In the genomic region with DNA sequence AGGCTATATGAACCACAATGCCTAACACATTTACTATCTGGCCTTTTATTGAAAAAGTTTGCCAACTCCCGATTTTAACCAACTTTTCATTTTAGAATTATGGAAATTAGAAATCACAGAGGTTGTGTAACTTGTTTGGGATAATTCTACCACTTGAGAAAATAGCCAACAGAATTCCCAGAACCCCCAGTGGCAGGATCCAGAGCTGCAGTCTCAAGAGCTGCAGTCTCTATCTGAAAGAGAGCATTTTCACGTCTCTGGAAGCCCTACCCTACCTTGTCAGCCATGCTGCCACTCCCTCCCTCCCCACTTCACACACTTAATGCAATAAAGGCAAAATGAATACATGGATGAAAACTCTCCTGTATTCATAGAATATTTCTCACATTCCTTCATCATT, we compare ENCODE assay signal across 16 cellular contexts. TPM values are rescaled to one million over a fixed set of nuclear protein-coding genes. Genes with fewer than 3 reads are reported as not detected.
DNase-seq lines count a peak whose midpoint lies in the region; FAIRE-seq and TF ChIP-seq lines count a peak whose summit lies in the region.
"Had no signal": no experiment of that assay in that cellular context is flagged by ENCODE, and none has a peak within 500 bp of the region (broad histone marks: within the 10 kb centered on the region; RNA-seq: fewer than 3 reads in every experiment).

No MANE protein-coding gene starts in this region.

- H3K4me1 ChIP-seq in mammary epithelial cell (ENCODE audit: insufficient read depth, low read length) (no peaks in the 10 kb centered on the region), mesendoderm (ENCODE audit: control insufficient read depth, low read depth, low read length) (no peaks in the 10 kb centered on the region)

- H3K4me3 ChIP-seq in mammary epithelial cell (replicated peaks in 1 of 3; ENCODE audit: insufficient read depth in 1 of 3, low read depth in 2 of 3, low read length in 3 of 3) (no peak overlapping the region), mesendoderm (ENCODE audit: low read length) (no peak overlapping the region)

- CTCF ChIA-PET in mammary epithelial cell (lab: Charles Lee; ENCODE audit: low non-redundant PET): interaction anchor here (0.7 kb wide), 1 partner anchor 12 kb away, joined by 3 read pairs; no protein-coding TSS in a partner anchor

- no peak overlapping the region for H4K5ac ChIP-seq in mesendoderm (ENCODE audit: low read length)

- no peak overlapping the region for H2BK15ac ChIP-seq in mesendoderm (replicated peaks; ENCODE audit: low read depth)

- dilution Hi-C loops in mammary epithelial cell (cut with HindIII; ENCODE audit: low sequenced_read_pairs): no loop called here

- WGBS in mammary epithelial cell (ENCODE audit: low coverage, missing lambda C conversion rate): 88% methylated on average over 2 of the region's 2 CpGs
- WGBS in mesendoderm (ENCODE audit: extremely low coverage, insufficient coverage, low lambda C conversion rate): no CpG with 5 or more reads among the region's 2 CpGs

- H3K9ac ChIP-seq in mammary epithelial cell (ENCODE audit: insufficient read depth, low read length) (no peak overlapping the region), mesendoderm (ENCODE audit: low read length) (no peak overlapping the region)
- H3K9ac ChIP-seq: KMS-11 had no signal

- H3K18ac ChIP-seq in mesendoderm (ENCODE audit: low read length): no peak overlapping the region

- H2BK5ac ChIP-seq in mesendoderm (ENCODE audit: low read length): no peak overlapping the region

- no peak overlapping the region for H3K4ac ChIP-seq in mesendoderm (ENCODE audit: low read depth, low read length)

- H2AK5ac ChIP-seq in mesendoderm (ENCODE audit: low read length): no peak overlapping the region

- no peak overlapping the region for H3K23ac ChIP-seq in mesendoderm (ENCODE audit: low read length)

- H3K9me3 ChIP-seq in mammary epithelial cell (replicated peaks; ENCODE audit: insufficient read depth, low read length): no peaks in the 10 kb centered on the region

- H2AFZ ChIP-seq in mammary epithelial cell (ENCODE audit: low read depth, low read length): no peak overlapping the region

- no TSS peak for BruUV-seq in mammary epithelial cell (replicated peaks; lab: Mats Ljungman, UMichigan)

- H2BK120ac ChIP-seq in mesendoderm (ENCODE audit: low read depth, low read length): no peak overlapping the region

- intact Hi-C loops in mammary epithelial cell (cut with micrococcal nuclease): no loop called here

- H3K79me2 ChIP-seq in mammary epithelial cell (ENCODE audit: insufficient read depth, low read length) (no peaks in the 10 kb centered on the region), mesendoderm (ENCODE audit: control insufficient read depth, insufficient read depth, low read length) (no peaks in the 10 kb centered on the region)

- TF ChIP-seq CTCF in mammary epithelial cell (conservative IDR thresholded peaks at IDR 0.05 in 1 of 2, IDR thresholded peaks at IDR 0.05 in 1 of 2; ENCODE audit: extremely low read depth in 1 of 2, insufficient read depth in 1 of 2, low read depth in 1 of 2, low read length in 2 of 2): peak; percentile 22 to 23

- no peaks in the 10 kb centered on the region for H4K20me1 ChIP-seq in mammary epithelial cell (ENCODE audit: insufficient read depth, low read length)

- H3K27ac ChIP-seq in mammary epithelial cell (ENCODE audit: insufficient read depth, low read depth, low read length) (no peak overlapping the region), mesendoderm (ENCODE audit: low read depth, low read length) (no peak overlapping the region)
- H3K27ac ChIP-seq: epithelial cell of prostate, KMS-11 had no signal

- H4K8ac ChIP-seq in mesendoderm (ENCODE audit: low read depth, low read length): no peak overlapping the region

- H3K56ac ChIP-seq in mesendoderm (ENCODE audit: low read length): no peak overlapping the region

- no peak overlapping the region for H3K4me2 ChIP-seq in mammary epithelial cell (ENCODE audit: insufficient read depth, low read depth, low read length)
- no peak overlapping the region for H3K4me2 ChIP-seq in mesendoderm (ENCODE audit: low read length)
- H3K4me2 ChIP-seq: KMS-11 had no signal

- FAIRE-seq in HTR-8/SVneo (lab: Jason Lieb, UNC): no peak
- FAIRE-seq in GM19239 (lab: Jason Lieb, UNC): no peak

- H3K27me3 ChIP-seq in mammary epithelial cell (ENCODE audit: insufficient read depth, low read length) (no peaks in the 10 kb centered on the region), mesendoderm (ENCODE audit: insufficient read depth, low read length, poor library complexity) (no peaks in the 10 kb centered on the region)

- DNase-seq in ELR (ENCODE audit: low read depth) (peak; percentile 32), HTR-8/SVneo (ENCODE audit: insufficient read length, low spot score) (peak; percentile 8), mammary epithelial cell (no peak), mesendoderm (peak; percentile 60), RKO (ENCODE audit: low spot score) (no peak), cerebellar nuclear complex (lab: John Stamatoyannopoulos, UW) (no peak), GM19239 (ENCODE audit: insufficient read length, low spot score) (no peak)
- DNase-seq in activated CD4-positive, CD25-positive, alpha-beta regulatory T cell treated with anti-CD3 and anti-CD28 coated beads, Interleukin-2, amount 50 U/mL, for 72 hours: no peak
- DNase-seq: activated naive CD4-positive, alpha-beta T cell treated with Interleukin-2 at 50 U/mL for 16 hours; Calu3; caudate nucleus; NCI-H524 treated with DMSO at 0.1 percent for 48 hours; occipital lobe; SIG-M5 had no signal

- H3K79me1 ChIP-seq in mesendoderm (ENCODE audit: low read length): no peaks in the 10 kb centered on the region

- H3K36me3 ChIP-seq in mammary epithelial cell (ENCODE audit: insufficient read depth, low read length) (no peaks in the 10 kb centered on the region), mesendoderm (ENCODE audit: control insufficient read depth, insufficient read depth, low read length) (no peaks in the 10 kb centered on the region)

- in situ Hi-C loops in mammary epithelial cell (cut with MboI; ENCODE audit: low sequenced_read_pairs in 2 of 2): no loop called here

RNA-seq across cellular contexts. Expression of a gene that starts 23.4 kb away (rescaled TPM):
- not detected for total RNA-seq in mammary epithelial cell
- polyA plus RNA-seq in mammary epithelial cell: not detected
- polyA minus RNA-seq in mammary epithelial cell: not detected
- not detected for polyA plus RNA-seq in mesendoderm (2013, experiment 1 of 2)
- not detected for polyA plus RNA-seq in mesendoderm (2013, experiment 2 of 2)
- total RNA-seq: Calu3 had no signal

Comparison
In these comparisons a context has a peak if more than half of its experiments do, and no peak if none do; other contexts are left out.
1. DNase-seq: peak in ELR (single experiment), HTR-8/SVneo (single experiment) and mesendoderm (single experiment); none in mammary epithelial cell (single experiment), RKO (single experiment), cerebellar nuclear complex (0 of 2), GM19239 (single experiment) and activated CD4-positive, CD25-positive, alpha-beta regulatory T cell treated with anti-CD3 and anti-CD28 coated beads, Interleukin-2, amount 50 U/mL, for 72 hours (single experiment).